Comparison of ENCODE assay signal across 8 cellular contexts in the genomic region with DNA sequence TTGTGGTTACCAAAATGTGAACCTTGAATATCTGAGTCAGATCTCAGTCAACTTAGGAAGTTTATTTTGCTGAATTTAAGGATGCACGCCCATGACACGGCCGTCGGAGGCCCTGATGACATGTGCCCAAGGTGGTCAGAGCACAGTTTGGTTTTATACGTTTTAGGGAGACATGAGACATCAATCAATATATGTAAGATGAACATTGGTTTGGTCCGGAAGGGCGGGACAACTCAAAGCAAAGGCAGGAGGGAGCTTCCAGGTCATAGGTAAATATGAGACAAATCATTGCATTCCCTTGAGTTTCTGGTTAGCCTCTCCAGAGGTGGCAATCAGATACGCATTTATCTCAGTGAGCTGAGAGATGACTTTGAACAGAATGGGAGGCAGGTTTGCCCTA. TPM values are rescaled to one million over a fixed set of nuclear protein-coding genes. Genes with fewer than 3 reads are reported as not detected.
DNase-seq lines count a peak whose midpoint lies in the region; ATAC-seq and TF ChIP-seq lines count a peak whose summit lies in the region.

No MANE protein-coding gene starts in this region.

- no peaks in the 10 kb centered on the region for H3K9me3 ChIP-seq in muscle layer of duodenum (ENCODE audit: control insufficient read depth in 1 of 2, low read length in 2 of 2)

- H3K36me3 ChIP-seq in ACC112 (ENCODE audit: insufficient read depth, low read length) (no peaks in the 10 kb centered on the region; the same call in 1 of the 2 replicates), muscle layer of duodenum (ENCODE audit: control insufficient read depth in 1 of 2, insufficient read depth in 2 of 2, low read length in 2 of 2) (no peaks in the 10 kb centered on the region)

- H3K27me3 Mint-ChIP-seq in brain, result peaks cover 19% of the 10 kb centered on the region

- TF ChIP-seq CTCF in brain (conservative IDR thresholded peaks at IDR 0.05), result no peak

- peaks cover 54% of the 10 kb centered on the region for H3K4me1 Mint-ChIP-seq in brain

- H2AFZ ChIP-seq in ACC112 (ENCODE audit: low read length, unreplicated experiment), result peak overlapping the region; percentile 87

- H3K9me3 Mint-ChIP-seq in brain, result peaks cover 0 to 5% (median 3%) of the 10 kb centered on the region in 5 experiments

- H3K4me3 ChIP-seq in ACC112 (ENCODE audit: low read depth, low read length) (peak overlapping the region; percentile 98), muscle layer of duodenum (ENCODE audit: low read depth in 1 of 2, low read length in 2 of 2) (peak overlapping the region; percentile 93 to 98)
- peak overlapping the region; percentile 81 for H3K4me3 ChIP-seq in Jurkat, Clone E6-1 (ENCODE audit: low read length)

- peak overlapping the region; percentile 93 to 99 (median 97) for H3K4me3 Mint-ChIP-seq in brain

- peaks cover 31% of the 10 kb centered on the region for H3K4me1 ChIP-seq in ACC112 (ENCODE audit: control insufficient read depth, insufficient read depth, low read length, unreplicated experiment)
- H3K4me1 ChIP-seq in muscle layer of duodenum (ENCODE audit: control insufficient read depth in 1 of 2, insufficient read depth in 2 of 2, low read length in 2 of 2), result peaks cover 12 to 23% of the 10 kb centered on the region in 2 donors

- peaks cover 22% of the 10 kb centered on the region for H3K36me3 Mint-ChIP-seq in brain

- H3K27ac ChIP-seq in ACC112 (ENCODE audit: low read depth, low read length) (peak overlapping the region; percentile 91), muscle layer of duodenum (ENCODE audit: low read length) (peak overlapping the region; percentile 96)

- H3K27me3 ChIP-seq in ACC112 (ENCODE audit: insufficient read depth, low read length) (no peaks in the 10 kb centered on the region), muscle layer of duodenum (ENCODE audit: low read depth, low read length) (no peaks in the 10 kb centered on the region)

- no peak for DNase-seq in Jurkat, Clone E6-1 (ENCODE audit: low read depth, low spot score)
- DNase-seq in dedifferentiated amniotic fluid mesenchymal stem cell (ENCODE audit: extremely low spot score) (no peak), cerebellar nuclear complex (lab: John Stamatoyannopoulos, UW) (no peak)
- DNase-seq in activated effector memory CD4-positive, alpha-beta T cell treated with Interleukin-2 at 50 U/mL for 16 hours, result no peak

- no peak for ATAC-seq in HG03280 (IDR thresholded peaks at IDR 0.05; ENCODE audit: unreplicated experiment)

- H3K79me2 ChIP-seq in ACC112 (ENCODE audit: control insufficient read depth, insufficient read depth, low read length, unreplicated experiment), result peaks cover 31% of the 10 kb centered on the region

- peak overlapping the region; percentile 95 to 99 (median 98) for H3K27ac Mint-ChIP-seq in brain

RNA-seq across cellular contexts. Expression of a gene that starts 1.0 kb away (rescaled TPM):
- polyA plus RNA-seq in Jurkat, Clone E6-1 (2012; ENCODE audit: insufficient read depth, insufficient read length), result 100 TPM
- 141 TPM for polyA plus RNA-seq in brain (ENCODE audit: insufficient read depth, low read depth, low replicate concordance)

RNA-seq across cellular contexts. Expression of a gene that starts 29.5 kb away (rescaled TPM):
- polyA plus RNA-seq in Jurkat, Clone E6-1 (2012; ENCODE audit: insufficient read depth, insufficient read length), result not detected
- polyA plus RNA-seq in brain (ENCODE audit: insufficient read depth, low read depth, low replicate concordance), result 549 TPM
